18 cellular contexts compared by ENCODE assay signal in the genomic region with DNA sequence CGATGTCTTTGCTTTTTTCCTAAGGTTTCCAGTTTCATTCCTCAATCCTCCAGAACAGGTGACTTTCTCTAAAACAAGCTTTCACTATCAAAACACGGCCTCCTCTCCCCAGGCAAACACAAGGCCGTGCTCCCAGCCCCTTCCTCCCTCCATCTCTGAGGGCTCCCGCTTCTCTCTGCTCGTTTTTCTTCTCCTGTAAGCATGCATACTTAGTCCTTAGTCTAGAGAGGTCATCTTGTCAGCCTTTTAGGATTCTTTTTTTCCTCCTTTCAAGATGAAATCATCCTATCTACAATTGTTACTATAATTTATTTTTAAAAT.
"Had no signal": no experiment of that assay in that cellular context is flagged by ENCODE, and none has a peak within 500 bp of the region (broad histone marks: within the 10 kb centered on the region; RNA-seq: fewer than 3 reads in every experiment).

No MANE protein-coding gene starts in this region.

- H3K4me3 Mint-ChIP-seq: activated CD4-positive, alpha-beta memory T cell treated with anti-CD3 and anti-CD28 coated beads, Interleukin-2, amount 10 ng/mL, durations not matched to agents 7 days and 5 days; activated naive CD4-positive, alpha-beta T cell treated with anti-CD3 and anti-CD28 coated beads for 36 hours; activated T-cell treated with anti-CD3 and anti-CD28 coated beads, Interleukin-2, amount 50 U/mL, for 24 hours; memory B cell; naive thymus-derived CD4-positive, alpha-beta T cell; stimulated activated memory B cell treated with anti-CD40 and anti-IgM and Interleukin-4, amounts not matched to agents 10 μg/mL and 1 μg/mL and 100 μg/mL, for 72 hours; T-helper 2 cell treated with Interferon-gamma antibody and Interleukin-4, amounts not matched to agents 5 μg/mL and 100 μg/mL, for 36 hours had no signal

- H2AFZ ChIP-seq: parathyroid adenoma had no signal

- H3K4me1 Mint-ChIP-seq: activated CD4-positive, alpha-beta memory T cell treated with anti-CD3 and anti-CD28 coated beads, Interleukin-2, amount 10 ng/mL, durations not matched to agents 7 days and 5 days; stimulated activated memory B cell treated with anti-CD40 and anti-IgM and Interleukin-4, amounts not matched to agents 10 μg/mL and 1 μg/mL and 100 μg/mL, for 72 hours had no signal

- H3K27ac ChIP-seq: brain microvascular endothelial cell, neutrophil, parathyroid adenoma, sigmoid colon, thoracic aorta had no signal

- ATAC-seq: left ventricle myocardium superior; naive thymus-derived CD4-positive, alpha-beta T cell; stimulated activated memory B cell treated with anti-CD40 and anti-IgM and Interleukin-4, amounts not matched to agents 10 μg/mL and 1 μg/mL and 100 μg/mL, for 72 hours had no signal

- DNase-seq: activated CD4-positive, alpha-beta memory T cell treated with anti-CD3 and anti-CD28 coated beads, Interleukin-2, amount 10 ng/mL, durations not matched to agents 7 days and 5 days; activated CD4-positive, alpha-beta T cell treated with anti-CD3 and anti-CD28 coated beads for 4 hours; activated naive CD4-positive, alpha-beta T cell treated with anti-CD3 and anti-CD28 coated beads for 36 hours; activated T-cell treated with anti-CD3 and anti-CD28 coated beads, Interleukin-2, amount 50 U/mL, for 24 hours; aorta; brain microvascular endothelial cell; central memory CD4-positive, alpha-beta T cell; erythroblast; left ventricle myocardium superior; naive thymus-derived CD4-positive, alpha-beta T cell; sigmoid colon; stimulated activated CD4-positive, alpha-beta T cell treated with anti-CD3 and anti-CD28 coated beads, Interleukin-4, amount 100 ng/mL, for 24 hours had no signal

- H3K27me3 ChIP-seq: brain microvascular endothelial cell, neutrophil, sigmoid colon had no signal

- H3K4me3 ChIP-seq: sigmoid colon, thoracic aorta had no signal

- H3K9ac ChIP-seq: parathyroid adenoma had no signal

- H3K4me1 ChIP-seq: parathyroid adenoma, sigmoid colon had no signal

- H3K9me3 Mint-ChIP-seq: activated CD4-positive, alpha-beta memory T cell treated with anti-CD3 and anti-CD28 coated beads, Interleukin-2, amount 10 ng/mL, durations not matched to agents 7 days and 5 days; activated naive CD4-positive, alpha-beta T cell treated with anti-CD3 and anti-CD28 coated beads for 36 hours; activated T-cell treated with anti-CD3 and anti-CD28 coated beads, Interleukin-2, amount 50 U/mL, for 24 hours; memory B cell; naive thymus-derived CD4-positive, alpha-beta T cell; stimulated activated memory B cell treated with anti-CD40 and anti-IgM and Interleukin-4, amounts not matched to agents 10 μg/mL and 1 μg/mL and 100 μg/mL, for 72 hours; T-helper 2 cell treated with Interferon-gamma antibody and Interleukin-4, amounts not matched to agents 5 μg/mL and 100 μg/mL, for 36 hours had no signal

- H3K27me3 Mint-ChIP-seq: activated CD4-positive, alpha-beta memory T cell treated with anti-CD3 and anti-CD28 coated beads, Interleukin-2, amount 10 ng/mL, durations not matched to agents 7 days and 5 days; activated T-cell treated with anti-CD3 and anti-CD28 coated beads, Interleukin-2, amount 50 U/mL, for 24 hours; memory B cell; naive thymus-derived CD4-positive, alpha-beta T cell; stimulated activated memory B cell treated with anti-CD40 and anti-IgM and Interleukin-4, amounts not matched to agents 10 μg/mL and 1 μg/mL and 100 μg/mL, for 72 hours had no signal

- H3K79me2 ChIP-seq: parathyroid adenoma had no signal

- H3K27ac Mint-ChIP-seq: activated CD4-positive, alpha-beta memory T cell treated with anti-CD3 and anti-CD28 coated beads, Interleukin-2, amount 10 ng/mL, durations not matched to agents 7 days and 5 days; activated naive CD4-positive, alpha-beta T cell treated with anti-CD3 and anti-CD28 coated beads for 36 hours; stimulated activated memory B cell treated with anti-CD40 and anti-IgM and Interleukin-4, amounts not matched to agents 10 μg/mL and 1 μg/mL and 100 μg/mL, for 72 hours; T-helper 2 cell treated with Interferon-gamma antibody and Interleukin-4, amounts not matched to agents 5 μg/mL and 100 μg/mL, for 36 hours had no signal

- H3K9me3 ChIP-seq: neutrophil, sigmoid colon, thoracic aorta had no signal
